ENCODE assay signal across 10 cellular contexts in the genomic region with DNA sequence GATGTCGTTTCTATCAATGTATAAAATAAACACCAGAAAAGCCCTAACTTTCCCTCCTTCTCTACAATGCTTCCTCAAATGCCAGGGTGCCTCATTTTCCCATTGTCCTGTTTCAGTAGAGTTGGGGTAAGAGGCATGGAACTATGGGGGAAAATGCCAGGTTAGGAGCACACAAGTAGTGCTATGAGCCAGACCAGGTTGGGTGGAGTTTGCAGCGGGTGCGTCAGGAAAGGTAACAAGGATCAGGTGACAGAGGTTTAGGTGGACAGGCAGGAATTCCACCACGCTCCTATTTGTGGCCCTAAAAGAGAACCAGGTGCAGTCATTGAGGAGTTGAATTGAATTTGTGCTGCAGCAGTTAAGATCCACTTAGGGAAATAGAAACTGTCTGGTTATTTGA. TPM values are rescaled to one million over a fixed set of nuclear protein-coding genes. Genes with fewer than 3 reads are reported as not detected.
DNase-seq lines count a peak whose midpoint lies in the region; ATAC-seq and TF ChIP-seq lines count a peak whose summit lies in the region.
"Had no signal": no experiment of that assay in that cellular context is flagged by ENCODE, and none has a peak within 500 bp of the region (broad histone marks: within the 10 kb centered on the region; RNA-seq: fewer than 3 reads in every experiment).

No MANE protein-coding gene starts in this region.

- peak; percentile 30 for DNase-seq in DMS79 treated with DMSO at 0.1 percent for 48 hours (lab: John Stamatoyannopoulos, UW)
- no peak for DNase-seq in DMS79 (lab: John Stamatoyannopoulos, UW)
- peak; percentile 92 for DNase-seq in NCI-H2107 treated with DMSO at 0.1 percent for 48 hours (lab: John Stamatoyannopoulos, UW; ENCODE audit: unreplicated experiment)
- DNase-seq in prostate gland (ENCODE audit: low spot score), result peak; percentile 47
- DNase-seq: 8988T, endodermal cell had no signal

- H3K27ac ChIP-seq in prostate gland, result peak overlapping the region in 1 of 2 donors; percentile 26

- H3K9me3 Mint-ChIP-seq in dendritic cell treated with granulocyte-macrophage colony-stimulating factor and Interleukin-4, amounts not matched to agents 40 ng/mL and 50 ng/mL, for 4 days, result no peaks in the 10 kb centered on the region
- H3K9me3 Mint-ChIP-seq: endodermal cell had no signal

- TF ChIP-seq POLR2A in prostate gland (IDR thresholded peaks at IDR 0.05), result no peak

- no peak for ATAC-seq in HG03521 (IDR thresholded peaks at IDR 0.05; ENCODE audit: unreplicated experiment)
- no peak for ATAC-seq in activated CD4-positive, CD25-positive, alpha-beta regulatory T cell treated with anti-CD3 and anti-CD28 coated beads, Interleukin-2, amount 50 U/mL, for 24 hours
- ATAC-seq in GM21723 (IDR thresholded peaks at IDR 0.05; ENCODE audit: unreplicated experiment), result no peak

- no peaks in the 10 kb centered on the region for H3K36me3 Mint-ChIP-seq in dendritic cell treated with granulocyte-macrophage colony-stimulating factor and Interleukin-4, amounts not matched to agents 40 ng/mL and 50 ng/mL, for 4 days (ENCODE audit: low read depth)

- peaks cover 21% of the 10 kb centered on the region for H3K4me1 Mint-ChIP-seq in dendritic cell treated with granulocyte-macrophage colony-stimulating factor and Interleukin-4, amounts not matched to agents 40 ng/mL and 50 ng/mL, for 4 days (ENCODE audit: low read depth)

- H3K9me3 ChIP-seq in prostate gland, result no peaks in the 10 kb centered on the region

- no peaks in the 10 kb centered on the region for H3K27me3 ChIP-seq in prostate gland (replicated peaks; ENCODE audit: insufficient read depth)

- H3K27me3 Mint-ChIP-seq in dendritic cell treated with granulocyte-macrophage colony-stimulating factor and Interleukin-4, amounts not matched to agents 40 ng/mL and 50 ng/mL, for 4 days, result no peaks in the 10 kb centered on the region

- intact Hi-C loops in dendritic cell treated with granulocyte-macrophage colony-stimulating factor and Interleukin-4, amounts not matched to agents 40 ng/mL and 50 ng/mL, for 4 days (cut with micrococcal nuclease), result loop anchor here (2.0 to 5.0 kb wide), 3 partner anchors 20 to 464 kb away; no protein-coding TSS in a partner anchor
- intact Hi-C loops in prostate gland (cut with DNase I), result loop anchor here (5.0 kb wide), 1 partner anchor 464 kb away; no protein-coding TSS in a partner anchor

- TF ChIP-seq CTCF in prostate gland (IDR thresholded peaks at IDR 0.05), result no peak

- WGBS in prostate gland, result 48% methylated on average over 4 of the region's 4 CpGs

- H3K4me3 Mint-ChIP-seq in dendritic cell treated with granulocyte-macrophage colony-stimulating factor and Interleukin-4, amounts not matched to agents 40 ng/mL and 50 ng/mL, for 4 days, result no peak overlapping the region
- H3K4me3 Mint-ChIP-seq: endodermal cell had no signal

- H3K4me1 ChIP-seq in prostate gland (replicated peaks), result no peaks in the 10 kb centered on the region

- no peak overlapping the region for H3K4me3 ChIP-seq in prostate gland

- no peaks in the 10 kb centered on the region for H3K36me3 ChIP-seq in prostate gland

- peak overlapping the region; percentile 0 for H3K27ac Mint-ChIP-seq in dendritic cell treated with granulocyte-macrophage colony-stimulating factor and Interleukin-4, amounts not matched to agents 40 ng/mL and 50 ng/mL, for 4 days
- H3K27ac Mint-ChIP-seq: endodermal cell had no signal

RNA-seq across cellular contexts. Expression of gene SYTL3, which starts 36.5 kb away (rescaled TPM):
- 10 to 100 TPM in 1 of 2 donors, 1 to 10 TPM in 1; 9.9 to 12.1 TPM for total RNA-seq in prostate gland

RNA-seq across cellular contexts. Expression of gene DYNLT1, which starts 41.8 kb away (rescaled TPM):
- 100 to 1,000 TPM in 1 of 2 donors, 10 to 100 TPM in 1; 95.9 to 138 TPM for total RNA-seq in prostate gland
